Comparison of ENCODE assay signal across 13 cellular contexts in genomic region chr14:34537677-34538009, GRCh38. TPM values are rescaled to one million over a fixed set of nuclear protein-coding genes. Genes with fewer than 3 reads are reported as not detected.
DNase-seq lines count a peak whose midpoint lies in the region; ATAC-seq, FAIRE-seq and TF ChIP-seq lines count a peak whose summit lies in the region.
"Had no signal": no experiment of that assay in that cellular context is flagged by ENCODE, and none has a peak within 500 bp of the region (broad histone marks: within the 10 kb centered on the region; RNA-seq: fewer than 3 reads in every experiment).

No MANE protein-coding gene starts in this region.

- no peak for FAIRE-seq in GM19239 (lab: Jason Lieb, UNC)
- FAIRE-seq: endometrium had no signal

- intact Hi-C loops in activated CD4-positive, alpha-beta T cell treated with anti-CD3 and anti-CD28 coated beads for 36 hours (cut with DNase I, micrococcal nuclease), result loop anchor here (5.0 kb wide), 6 partner anchors 75 to 865 kb away; partner anchors contain the start of genes NFKBIA (in 1 of the 2), PPP2R3C (in 1 of the 2), PRORP (in 1 of the 2) and PSMA6 (in 1 of the 2)
- intact Hi-C loops in gastrocnemius medialis (cut with DNase I; ENCODE audit: low total_unique reads), result loop anchor here (5.0 kb wide), 4 partner anchors 40 to 175 kb away; partner anchors contain the start of genes CFL2, SNX6 and SPTSSA

- H3K36me3 Mint-ChIP-seq in activated CD4-positive, alpha-beta T cell treated with anti-CD3 and anti-CD28 coated beads for 36 hours (ENCODE audit: low read depth), result peaks cover 14% of the 10 kb centered on the region
- H3K36me3 Mint-ChIP-seq in T-cell, result peaks cover 19% of the 10 kb centered on the region

- no peaks in the 10 kb centered on the region for H3K9me3 Mint-ChIP-seq in activated CD4-positive, alpha-beta T cell treated with anti-CD3 and anti-CD28 coated beads for 36 hours (ENCODE audit: low read depth)
- H3K9me3 Mint-ChIP-seq in T-cell, result no peaks in the 10 kb centered on the region
- H3K9me3 Mint-ChIP-seq: activated naive CD8-positive, alpha-beta T cell treated with anti-CD3 and anti-CD28 coated beads, Interleukin-2, amount 10 ng/mL, durations not matched to agents 7 days and 5 days had no signal

- H3K9me3 ChIP-seq in gastrocnemius medialis, result no peaks in the 10 kb centered on the region

- peak overlapping the region; percentile 92 to 98 (median 97) for H3K27ac ChIP-seq in gastrocnemius medialis

- H3K27me3 ChIP-seq in gastrocnemius medialis, result no peaks in the 10 kb centered on the region

- peaks cover 0 to 47% of the 10 kb centered on the region in 2 donors for H3K36me3 ChIP-seq in gastrocnemius medialis

- CTCF ChIA-PET in activated CD4-positive, alpha-beta T cell treated with anti-CD3 and anti-CD28 coated beads for 36 hours (lab: Charles Lee), result interaction anchor here (0.7 to 1.3 kb wide), 3 partner anchors 36 to 206 kb away, joined by 3 to 5 read pairs (median 3); partner anchors contain the start of gene SPTSSA
- CTCF ChIA-PET in T-cell (lab: Charles Lee), result interaction anchor here in 1 of 2 donors (0.6 kb wide), 1 partner anchor 307 kb away, joined by 3 read pairs; no protein-coding TSS in a partner anchor

- H3K4me1 Mint-ChIP-seq in activated CD4-positive, alpha-beta T cell treated with anti-CD3 and anti-CD28 coated beads for 36 hours, result peaks cover 45% of the 10 kb centered on the region
- H3K4me1 Mint-ChIP-seq in T-cell, result peaks cover 41 to 47% (median 42%) of the 10 kb centered on the region in 3 donors

- H3K4me1 ChIP-seq in gastrocnemius medialis, result peaks cover 18 to 19% of the 10 kb centered on the region in 2 donors

- DNase-seq in activated CD4-positive, alpha-beta T cell treated with anti-CD3 and anti-CD28 coated beads for 36 hours, result no peak
- DNase-seq in activated CD4-positive, alpha-beta T cell treated with anti-CD3 and anti-CD28 coated beads for 4 hours, result no peak
- DNase-seq in T-cell (no peak), fibroblast of pulmonary artery (ENCODE audit: low read depth) (no peak), gastrocnemius medialis (no peak), cortex of kidney (lab: John Stamatoyannopoulos, UW) (no peak), GM19239 (ENCODE audit: insufficient read length, low spot score) (no peak), GM10266 (ENCODE audit: extremely low spot score) (no peak)
- DNase-seq: activated naive CD8-positive, alpha-beta T cell treated with anti-CD3 and anti-CD28 coated beads, Interleukin-2, amount 10 ng/mL, durations not matched to agents 7 days and 5 days; DMS79; NCI-H1092; NCI-H526 had no signal

- POLR2A ChIA-PET in activated CD4-positive, alpha-beta T cell treated with anti-CD3 and anti-CD28 coated beads for 36 hours (lab: Charles Lee), result no interaction called here
- POLR2A ChIA-PET in T-cell (lab: Charles Lee), result interaction anchor here (0.6 kb wide), 2 partner anchors 15 to 75 kb away, joined by 3 read pairs; no protein-coding TSS in a partner anchor

- no peak overlapping the region for H3K27ac Mint-ChIP-seq in activated CD4-positive, alpha-beta T cell treated with anti-CD3 and anti-CD28 coated beads for 36 hours
- no peak overlapping the region for H3K27ac Mint-ChIP-seq in T-cell
- H3K27ac Mint-ChIP-seq: activated naive CD8-positive, alpha-beta T cell treated with anti-CD3 and anti-CD28 coated beads, Interleukin-2, amount 10 ng/mL, durations not matched to agents 7 days and 5 days had no signal

- H3K27me3 Mint-ChIP-seq in activated CD4-positive, alpha-beta T cell treated with anti-CD3 and anti-CD28 coated beads for 36 hours, result no peaks in the 10 kb centered on the region
- no peaks in the 10 kb centered on the region for H3K27me3 Mint-ChIP-seq in T-cell
- H3K27me3 Mint-ChIP-seq: activated naive CD8-positive, alpha-beta T cell treated with anti-CD3 and anti-CD28 coated beads, Interleukin-2, amount 10 ng/mL, durations not matched to agents 7 days and 5 days had no signal

- H3K4me3 Mint-ChIP-seq in activated CD4-positive, alpha-beta T cell treated with anti-CD3 and anti-CD28 coated beads for 36 hours, result peak overlapping the region; percentile 57
- peak overlapping the region; percentile 28 to 99 (median 56) for H3K4me3 Mint-ChIP-seq in T-cell

- no peak for ATAC-seq in activated CD4-positive, alpha-beta T cell treated with anti-CD3 and anti-CD28 coated beads for 36 hours
- ATAC-seq in T-cell (replicated peaks in 1 of 4) (no peak), gastrocnemius medialis (no peak)

- no peak for TF ChIP-seq POLR2A in gastrocnemius medialis (IDR thresholded peaks at IDR 0.05)

- TF ChIP-seq CTCF in fibroblast of pulmonary artery (IDR thresholded peaks at IDR 0.05; ENCODE audit: low read length, missing control alignments) (no peak), gastrocnemius medialis (IDR thresholded peaks at IDR 0.05 in 4 of 5, conservative IDR thresholded peaks at IDR 0.05 in 1 of 5) (no peak), GM10266 (IDR thresholded peaks at IDR 0.05; ENCODE audit: control insufficient read depth, insufficient read depth, low read depth, missing control alignments) (no peak)

- in situ Hi-C loops in gastrocnemius medialis (cut with MboI; ENCODE audit: low sequenced_read_pairs in 4 of 4), result no loop called here

- H3K4me3 ChIP-seq in fibroblast of pulmonary artery (replicated peaks; ENCODE audit: low read depth, low read length) (peak overlapping the region; percentile 97), gastrocnemius medialis (peak overlapping the region in 2 of 4 donors; percentile 95 to 98)

RNA-seq across cellular contexts. Expression of gene EAPP, which starts 1.9 kb away (rescaled TPM):
- 10 to 100 TPM; 41.6 to 49.2 TPM for total RNA-seq in activated CD4-positive, alpha-beta T cell treated with anti-CD3 and anti-CD28 coated beads for 36 hours
- total RNA-seq in T-cell (10 to 100 TPM; 48.9 to 77.7 (median 53.6) TPM), gastrocnemius medialis (10 to 100 TPM; 25.6 to 35.7 (median 28.0) TPM)
